In genomic region chr11:12048936-12049790, GRCh38 we compare ENCODE assay signal across 1 cellular context.
TF ChIP-seq lines count a peak whose summit lies in the region.

No MANE protein-coding gene starts in this region.

TF ChIP-seq in A549, 52 proteins besides CTCF, POLR2A, EP300 and RAD21 (continued from another document):
- TF ChIP-seq ZNF302 (CRISPR knock-in tag; IDR thresholded peaks at IDR 0.05) (no peak), FOSB (CRISPR knock-in tag; IDR thresholded peaks at IDR 0.05) (no peak), HDAC2 (IDR thresholded peaks at IDR 0.05) (no peak), ESRRA (IDR thresholded peaks at IDR 0.05; ENCODE audit: borderline replicate concordance, low read length) (no peak), EHMT2 (IDR thresholded peaks at IDR 0.05; ENCODE audit: low read depth) (no peak), BCL3 (IDR thresholded peaks at IDR 0.05) (no peak), CBX8 (IDR thresholded peaks at IDR 0.05) (no peak), JUN (IDR thresholded peaks at IDR 0.05) (no peak), RFX5 (IDR thresholded peaks at IDR 0.05) (no peak), KDM5A (IDR thresholded peaks at IDR 0.05) (no peak), POLR2AphosphoS2 (conservative IDR thresholded peaks at IDR 0.05; ENCODE audit: low read length) (no peak)
- TF ChIP-seq, protein P1, sequence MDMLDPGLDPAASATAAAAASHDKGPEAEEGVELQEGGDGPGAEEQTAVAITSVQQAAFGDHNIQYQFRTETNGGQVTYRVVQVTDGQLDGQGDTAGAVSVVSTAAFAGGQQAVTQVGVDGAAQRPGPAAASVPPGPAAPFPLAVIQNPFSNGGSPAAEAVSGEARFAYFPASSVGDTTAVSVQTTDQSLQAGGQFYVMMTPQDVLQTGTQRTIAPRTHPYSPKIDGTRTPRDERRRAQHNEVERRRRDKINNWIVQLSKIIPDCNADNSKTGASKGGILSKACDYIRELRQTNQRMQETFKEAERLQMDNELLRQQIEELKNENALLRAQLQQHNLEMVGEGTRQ (IDR thresholded peaks at IDR 0.05) = no peak
